Comparison of ENCODE assay signal across 17 cellular contexts in genomic region chr21:46388206-46388880, GRCh38.
"Had no signal": no experiment of that assay in that cellular context is flagged by ENCODE, and none has a peak within 500 bp of the region (broad histone marks: within the 10 kb centered on the region; RNA-seq: fewer than 3 reads in every experiment).

No MANE protein-coding gene starts in this region.

- H3K4me3 Mint-ChIP-seq: endodermal cell; natural killer cell treated with Interleukin-12 subunit alpha and Interleukin-12 subunit beta and Interleukin-15 and Interleukin-18, amount 100 ng/mL, for 72 hours; neural progenitor cell had no signal

- H3K9me3 Mint-ChIP-seq: natural killer cell treated with Interleukin-12 subunit alpha and Interleukin-12 subunit beta and Interleukin-15 and Interleukin-18, amount 100 ng/mL, for 72 hours had no signal

- H3K9ac ChIP-seq: neural progenitor cell, parathyroid adenoma had no signal

- H3K36me3 ChIP-seq: neural progenitor cell, uterus had no signal

- H3K27ac Mint-ChIP-seq: neural progenitor cell had no signal

- H3K4me3 ChIP-seq: coronary artery, heart right ventricle, left lung, lung, neural progenitor cell, skin epidermis, upper lobe of left lung, uterus had no signal

- H3K4me1 ChIP-seq: left lung, neural progenitor cell, parathyroid adenoma, upper lobe of left lung had no signal

- H3K27me3 Mint-ChIP-seq: natural killer cell treated with Interleukin-12 subunit alpha and Interleukin-12 subunit beta and Interleukin-15 and Interleukin-18, amount 100 ng/mL, for 72 hours had no signal

- H3K9me3 ChIP-seq: heart right ventricle, left lung, upper lobe of left lung, uterus had no signal

- ATAC-seq: left lung; natural killer cell treated with Interleukin-12 subunit alpha and Interleukin-12 subunit beta and Interleukin-15 and Interleukin-18, amount 100 ng/mL, for 72 hours; sciatic nerve had no signal

- H3K27me3 ChIP-seq: heart right ventricle, left lung, neural progenitor cell, upper lobe of left lung, uterus had no signal

- H3K27ac ChIP-seq: coronary artery, heart right ventricle, left lung, neural progenitor cell, parathyroid adenoma, skin epidermis, upper lobe of left lung, uterus had no signal

- H3K36me3 Mint-ChIP-seq: natural killer cell treated with Interleukin-12 subunit alpha and Interleukin-12 subunit beta and Interleukin-15 and Interleukin-18, amount 100 ng/mL, for 72 hours had no signal

- H3K4me1 Mint-ChIP-seq: endodermal cell, neural progenitor cell had no signal

- DNase-seq: effector CD4-positive, alpha-beta T cell; endodermal cell; heart right ventricle; islet precursor cell; mesenchymal stem cell; midbrain; stimulated activated naive CD4-positive, alpha-beta T cell treated with Interleukin-2 at 50 U/mL for 16 hours; upper lobe of left lung; uterus had no signal
